ENCODE assay signal across 16 cellular contexts in genomic region chr3:43676440-43676839, GRCh38. TPM values are rescaled to one million over a fixed set of nuclear protein-coding genes. Genes with fewer than 3 reads are reported as not detected.
DNase-seq lines count a peak whose midpoint lies in the region; TF ChIP-seq lines count a peak whose summit lies in the region.
"Had no signal": no experiment of that assay in that cellular context is flagged by ENCODE, and none has a peak within 500 bp of the region (broad histone marks: within the 10 kb centered on the region; RNA-seq: fewer than 3 reads in every experiment).

No MANE protein-coding gene starts in this region.

- no peak overlapping the region for H3K27ac Mint-ChIP-seq in type B pancreatic cell
- H3K27ac Mint-ChIP-seq: CD4-positive, alpha-beta memory T cell had no signal

- no peak overlapping the region for H3K4me3 Mint-ChIP-seq in type B pancreatic cell
- H3K4me3 Mint-ChIP-seq: CD4-positive, alpha-beta memory T cell had no signal

- H3K9me3 Mint-ChIP-seq in type B pancreatic cell, result no peaks in the 10 kb centered on the region

- H3K27me3 Mint-ChIP-seq in type B pancreatic cell, result no peaks in the 10 kb centered on the region

- peaks cover 36 to 39% of the 10 kb centered on the region in 2 experiments for H3K4me1 ChIP-seq in neutrophil (ENCODE audit: control insufficient read depth in 1 of 2, insufficient read depth in 1 of 2, low read depth in 1 of 2, low read length in 1 of 2)
- H3K4me1 ChIP-seq: BE2C, HAP-1 had no signal

- H3K4me3 ChIP-seq in neutrophil (ENCODE audit: low read depth in 1 of 2, low read length in 1 of 2), result no peak overlapping the region
- H3K4me3 ChIP-seq: HAP-1 had no signal

- H3K9me3 ChIP-seq in neutrophil, result no peaks in the 10 kb centered on the region
- H3K9me3 ChIP-seq: BE2C, HAP-1 had no signal

- peak; percentile 34 for DNase-seq in NOMO-1 treated with DMSO at 0.1 percent for 48 hours (lab: John Stamatoyannopoulos, UW; ENCODE audit: unreplicated experiment)
- no peak for DNase-seq in NOMO-1 treated with dmso at 0.1 percent for 144 hours (lab: John Stamatoyannopoulos, UW; ENCODE audit: unreplicated experiment)
- DNase-seq in MV-4-11 (lab: John Stamatoyannopoulos, UW), result peak; percentile 30
- peak; percentile 55 for DNase-seq in SKM-1 treated with dmso at 0.1 percent for 144 hours (lab: John Stamatoyannopoulos, UW; ENCODE audit: unreplicated experiment)
- no peak for DNase-seq in DMS79 (lab: John Stamatoyannopoulos, UW)
- no peak for DNase-seq in type B pancreatic cell (ENCODE audit: extremely low spot score, unreplicated experiment)
- DNase-seq in AG08396 (ENCODE audit: low spot score), result no peak
- DNase-seq: 8988T; ACHN; BE2C; CD4-positive, alpha-beta memory T cell; DMS79 treated with DMSO at 0.1 percent for 48 hours; EL had no signal

- H3K4me1 Mint-ChIP-seq in type B pancreatic cell (ENCODE audit: unreplicated experiment), result no peaks in the 10 kb centered on the region
- H3K4me1 Mint-ChIP-seq: CD4-positive, alpha-beta memory T cell had no signal

- H3K27me3 ChIP-seq in neutrophil, result no peaks in the 10 kb centered on the region
- H3K27me3 ChIP-seq: BE2C had no signal

- TF ChIP-seq CTCF in neutrophil (IDR thresholded peaks at IDR 0.05) (no peak), type B pancreatic cell (conservative IDR thresholded peaks at IDR 0.05) (no peak)

- no peaks in the 10 kb centered on the region for H3K36me3 ChIP-seq in neutrophil
- H3K36me3 ChIP-seq: BE2C, HAP-1 had no signal

- peaks cover 3% of the 10 kb centered on the region for H3K36me3 Mint-ChIP-seq in type B pancreatic cell

- peak overlapping the region; percentile 60 for H3K27ac ChIP-seq in neutrophil
- H3K27ac ChIP-seq: C4-2B had no signal

RNA-seq across cellular contexts. Expression of gene ABHD5, which starts 14.3 kb away (rescaled TPM):
- total RNA-seq in type B pancreatic cell (ENCODE audit: low replicate concordance), result 13.2 and 21.7 TPM in 2 replicates

RNA-seq across cellular contexts. Expression of gene ANO10, which starts 54.6 kb away (rescaled TPM):
- total RNA-seq in type B pancreatic cell (ENCODE audit: low replicate concordance), result 32.5 and 40.3 TPM in 2 replicates

Comparison
In these comparisons a context has a peak if more than half of its experiments do, and no peak if none do; other contexts are left out.
1. DNase-seq: peak in NOMO-1 treated with DMSO at 0.1 percent for 48 hours (single experiment), MV-4-11 (single experiment) and SKM-1 treated with dmso at 0.1 percent for 144 hours (single experiment); none in NOMO-1 treated with dmso at 0.1 percent for 144 hours (single experiment), DMS79 (single experiment), type B pancreatic cell (single experiment) and AG08396 (single experiment).